1 cellular context compared by ENCODE assay signal in the genomic region with DNA sequence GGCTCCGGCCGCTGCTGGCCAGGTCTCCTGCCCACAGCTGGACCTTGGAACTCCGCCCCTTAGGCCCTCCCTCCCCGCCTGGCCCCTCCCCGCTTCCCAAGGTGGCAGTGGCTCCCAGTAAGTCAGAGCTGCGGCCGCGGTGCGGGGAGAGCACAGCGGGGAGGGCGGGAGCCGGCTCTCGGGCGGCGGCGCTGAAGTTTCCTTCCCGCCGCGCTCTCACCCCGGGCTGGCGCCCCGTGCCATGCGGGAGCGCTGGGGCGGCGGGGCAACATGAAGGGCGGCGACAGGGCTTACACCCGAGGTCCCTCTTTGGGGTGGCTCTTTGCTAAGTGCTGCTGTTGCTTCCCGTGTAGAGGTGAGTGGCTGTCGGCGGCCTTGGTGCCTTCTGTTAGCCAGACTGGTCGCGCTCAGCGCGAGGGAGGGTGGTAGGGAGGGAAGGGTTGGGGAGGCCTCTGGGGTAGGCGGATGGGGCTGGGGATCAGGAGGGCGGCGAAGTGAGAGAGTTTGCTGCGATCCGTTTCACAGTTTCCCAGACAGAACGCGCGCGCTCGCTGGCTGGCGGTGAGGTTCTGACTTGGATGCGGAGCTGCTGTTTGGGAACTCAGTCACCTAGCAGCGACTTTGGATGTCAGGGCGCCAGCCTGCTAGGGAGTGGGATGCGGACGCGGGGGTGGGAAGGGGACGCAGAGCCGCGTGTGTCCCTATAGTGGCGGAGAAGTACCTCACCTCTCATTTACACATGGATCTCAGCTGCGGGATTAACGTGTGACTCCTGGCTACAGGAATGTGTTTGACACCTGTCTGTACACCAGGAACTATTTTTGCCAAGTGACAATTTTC.
TF ChIP-seq lines count a peak whose summit lies in the region.

No MANE protein-coding gene starts in this region.

TF ChIP-seq in HEK293, 187 proteins besides CTCF, POLR2A, EP300 and RAD21 (continued from another document):
- TF ChIP-seq, protein P1, sequence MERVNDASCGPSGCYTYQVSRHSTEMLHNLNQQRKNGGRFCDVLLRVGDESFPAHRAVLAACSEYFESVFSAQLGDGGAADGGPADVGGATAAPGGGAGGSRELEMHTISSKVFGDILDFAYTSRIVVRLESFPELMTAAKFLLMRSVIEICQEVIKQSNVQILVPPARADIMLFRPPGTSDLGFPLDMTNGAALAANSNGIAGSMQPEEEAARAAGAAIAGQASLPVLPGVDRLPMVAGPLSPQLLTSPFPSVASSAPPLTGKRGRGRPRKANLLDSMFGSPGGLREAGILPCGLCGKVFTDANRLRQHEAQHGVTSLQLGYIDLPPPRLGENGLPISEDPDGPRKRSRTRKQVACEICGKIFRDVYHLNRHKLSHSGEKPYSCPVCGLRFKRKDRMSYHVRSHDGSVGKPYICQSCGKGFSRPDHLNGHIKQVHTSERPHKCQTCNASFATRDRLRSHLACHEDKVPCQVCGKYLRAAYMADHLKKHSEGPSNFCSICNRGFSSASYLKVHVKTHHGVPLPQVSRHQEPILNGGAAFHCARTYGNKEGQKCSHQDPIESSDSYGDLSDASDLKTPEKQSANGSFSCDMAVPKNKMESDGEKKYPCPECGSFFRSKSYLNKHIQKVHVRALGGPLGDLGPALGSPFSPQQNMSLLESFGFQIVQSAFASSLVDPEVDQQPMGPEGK (tag by site-specific recombination; IDR thresholded peaks at IDR 0.05) = peak; percentile 65
- TF ChIP-seq WT1 (tag by site-specific recombination; IDR thresholded peaks at IDR 0.05) = peak; percentile 33; the same call in 1 of the 2 replicates
- TF ChIP-seq, protein P2, sequence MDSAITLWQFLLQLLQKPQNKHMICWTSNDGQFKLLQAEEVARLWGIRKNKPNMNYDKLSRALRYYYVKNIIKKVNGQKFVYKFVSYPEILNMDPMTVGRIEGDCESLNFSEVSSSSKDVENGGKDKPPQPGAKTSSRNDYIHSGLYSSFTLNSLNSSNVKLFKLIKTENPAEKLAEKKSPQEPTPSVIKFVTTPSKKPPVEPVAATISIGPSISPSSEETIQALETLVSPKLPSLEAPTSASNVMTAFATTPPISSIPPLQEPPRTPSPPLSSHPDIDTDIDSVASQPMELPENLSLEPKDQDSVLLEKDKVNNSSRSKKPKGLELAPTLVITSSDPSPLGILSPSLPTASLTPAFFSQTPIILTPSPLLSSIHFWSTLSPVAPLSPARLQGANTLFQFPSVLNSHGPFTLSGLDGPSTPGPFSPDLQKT (IDR thresholded peaks at IDR 0.05; ENCODE audit: borderline replicate concordance, low read depth, low read length) = no peak
- peak; percentile 43 for TF ChIP-seq ZNF341 (tag by site-specific recombination; IDR thresholded peaks at IDR 0.05; ENCODE audit: low read depth)
- 0 out of 2 replicates have a peak, but pooled peaks have one; percentile 23 for TF ChIP-seq ZNF24 (tag by site-specific recombination; IDR thresholded peaks at IDR 0.05)
- no peak for TF ChIP-seq ZNF658 (tag by site-specific recombination; IDR thresholded peaks at IDR 0.05)
- 0 out of 2 replicates have a peak, but pooled peaks have one; percentile 65 for TF ChIP-seq ZFP37 (tag by site-specific recombination; IDR thresholded peaks at IDR 0.05)
- TF ChIP-seq, protein P3, sequence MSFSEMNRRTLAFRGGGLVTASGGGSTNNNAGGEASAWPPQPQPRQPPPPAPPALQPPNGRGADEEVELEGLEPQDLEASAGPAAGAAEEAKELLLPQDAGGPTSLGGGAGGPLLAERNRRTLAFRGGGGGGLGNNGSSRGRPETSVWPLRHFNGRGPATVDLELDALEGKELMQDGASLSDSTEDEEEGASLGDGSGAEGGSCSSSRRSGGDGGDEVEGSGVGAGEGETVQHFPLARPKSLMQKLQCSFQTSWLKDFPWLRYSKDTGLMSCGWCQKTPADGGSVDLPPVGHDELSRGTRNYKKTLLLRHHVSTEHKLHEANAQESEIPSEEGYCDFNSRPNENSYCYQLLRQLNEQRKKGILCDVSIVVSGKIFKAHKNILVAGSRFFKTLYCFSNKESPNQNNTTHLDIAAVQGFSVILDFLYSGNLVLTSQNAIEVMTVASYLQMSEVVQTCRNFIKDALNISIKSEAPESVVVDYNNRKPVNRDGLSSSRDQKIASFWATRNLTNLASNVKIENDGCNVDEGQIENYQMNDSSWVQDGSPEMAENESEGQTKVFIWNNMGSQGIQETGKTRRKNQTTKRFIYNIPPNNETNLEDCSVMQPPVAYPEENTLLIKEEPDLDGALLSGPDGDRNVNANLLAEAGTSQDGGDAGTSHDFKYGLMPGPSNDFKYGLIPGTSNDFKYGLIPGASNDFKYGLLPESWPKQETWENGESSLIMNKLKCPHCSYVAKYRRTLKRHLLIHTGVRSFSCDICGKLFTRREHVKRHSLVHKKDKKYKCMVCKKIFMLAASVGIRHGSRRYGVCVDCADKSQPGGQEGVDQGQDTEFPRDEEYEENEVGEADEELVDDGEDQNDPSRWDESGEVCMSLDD (tag by site-specific recombination; IDR thresholded peaks at IDR 0.05) = 0 out of 2 replicates have a peak, but pooled peaks have one; percentile 34
- TF ChIP-seq ZIC2 (tag by site-specific recombination; IDR thresholded peaks at IDR 0.05) = peak; percentile 96
- peak; percentile 52; the same call in 1 of the 2 replicates for TF ChIP-seq KLF8 (tag by site-specific recombination; IDR thresholded peaks at IDR 0.05)
- TF ChIP-seq, protein P4, sequence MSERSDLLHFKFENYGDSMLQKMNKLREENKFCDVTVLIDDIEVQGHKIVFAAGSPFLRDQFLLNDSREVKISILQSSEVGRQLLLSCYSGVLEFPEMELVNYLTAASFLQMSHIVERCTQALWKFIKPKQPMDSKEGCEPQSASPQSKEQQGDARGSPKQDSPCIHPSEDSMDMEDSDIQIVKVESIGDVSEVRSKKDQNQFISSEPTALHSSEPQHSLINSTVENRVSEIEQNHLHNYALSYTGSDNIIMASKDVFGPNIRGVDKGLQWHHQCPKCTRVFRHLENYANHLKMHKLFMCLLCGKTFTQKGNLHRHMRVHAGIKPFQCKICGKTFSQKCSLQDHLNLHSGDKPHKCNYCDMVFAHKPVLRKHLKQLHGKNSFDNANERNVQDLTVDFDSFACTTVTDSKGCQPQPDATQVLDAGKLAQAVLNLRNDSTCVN (tag by site-specific recombination; optimal IDR thresholded peaks at IDR 0.05) = peak; percentile 66
- TF ChIP-seq ZNF610 (tag by site-specific recombination; IDR thresholded peaks at IDR 0.05; ENCODE audit: borderline replicate concordance) = no peak
- no peak for TF ChIP-seq ZNF175 (tag by site-specific recombination; IDR thresholded peaks at IDR 0.05)
- TF ChIP-seq, protein P5, sequence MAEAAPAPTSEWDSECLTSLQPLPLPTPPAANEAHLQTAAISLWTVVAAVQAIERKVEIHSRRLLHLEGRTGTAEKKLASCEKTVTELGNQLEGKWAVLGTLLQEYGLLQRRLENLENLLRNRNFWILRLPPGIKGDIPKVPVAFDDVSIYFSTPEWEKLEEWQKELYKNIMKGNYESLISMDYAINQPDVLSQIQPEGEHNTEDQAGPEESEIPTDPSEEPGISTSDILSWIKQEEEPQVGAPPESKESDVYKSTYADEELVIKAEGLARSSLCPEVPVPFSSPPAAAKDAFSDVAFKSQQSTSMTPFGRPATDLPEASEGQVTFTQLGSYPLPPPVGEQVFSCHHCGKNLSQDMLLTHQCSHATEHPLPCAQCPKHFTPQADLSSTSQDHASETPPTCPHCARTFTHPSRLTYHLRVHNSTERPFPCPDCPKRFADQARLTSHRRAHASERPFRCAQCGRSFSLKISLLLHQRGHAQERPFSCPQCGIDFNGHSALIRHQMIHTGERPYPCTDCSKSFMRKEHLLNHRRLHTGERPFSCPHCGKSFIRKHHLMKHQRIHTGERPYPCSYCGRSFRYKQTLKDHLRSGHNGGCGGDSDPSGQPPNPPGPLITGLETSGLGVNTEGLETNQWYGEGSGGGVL (tag by site-specific recombination; IDR thresholded peaks at IDR 0.05) = peak; percentile 79
- no peak for TF ChIP-seq ZNF16 (tag by site-specific recombination; IDR thresholded peaks at IDR 0.05; ENCODE audit: low read depth)
- TF ChIP-seq ZNF335 (tag by site-specific recombination; conservative IDR thresholded peaks at IDR 0.05) = peak; percentile 75
- TF ChIP-seq, protein P6, sequence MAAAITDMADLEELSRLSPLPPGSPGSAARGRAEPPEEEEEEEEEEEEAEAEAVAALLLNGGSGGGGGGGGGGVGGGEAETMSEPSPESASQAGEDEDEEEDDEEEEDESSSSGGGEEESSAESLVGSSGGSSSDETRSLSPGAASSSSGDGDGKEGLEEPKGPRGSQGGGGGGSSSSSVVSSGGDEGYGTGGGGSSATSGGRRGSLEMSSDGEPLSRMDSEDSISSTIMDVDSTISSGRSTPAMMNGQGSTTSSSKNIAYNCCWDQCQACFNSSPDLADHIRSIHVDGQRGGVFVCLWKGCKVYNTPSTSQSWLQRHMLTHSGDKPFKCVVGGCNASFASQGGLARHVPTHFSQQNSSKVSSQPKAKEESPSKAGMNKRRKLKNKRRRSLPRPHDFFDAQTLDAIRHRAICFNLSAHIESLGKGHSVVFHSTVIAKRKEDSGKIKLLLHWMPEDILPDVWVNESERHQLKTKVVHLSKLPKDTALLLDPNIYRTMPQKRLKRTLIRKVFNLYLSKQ (tag by site-specific recombination; IDR thresholded peaks at IDR 0.05; ENCODE audit: borderline replicate concordance) = no peak
- no peak for TF ChIP-seq ZNF211 (tag by site-specific recombination; IDR thresholded peaks at IDR 0.05; ENCODE audit: low read depth)
- TF ChIP-seq ZNF239 (tag by site-specific recombination; IDR thresholded peaks at IDR 0.05) = no peak
- no peak for TF ChIP-seq SETDB1 (IDR thresholded peaks at IDR 0.05; ENCODE audit: insufficient read length, low read length)
- no peak for TF ChIP-seq ZNF768 (tag by site-specific recombination; IDR thresholded peaks at IDR 0.05)
- TF ChIP-seq GLIS2 (tag by site-specific recombination; IDR thresholded peaks at IDR 0.05) = peak; percentile 27
- no peak for TF ChIP-seq MYNN (tag by site-specific recombination; IDR thresholded peaks at IDR 0.05; ENCODE audit: borderline replicate concordance)
- TF ChIP-seq ZBTB7A (tag by site-specific recombination; IDR thresholded peaks at IDR 0.05; ENCODE audit: low read depth) = no peak
- peak; percentile 82 for TF ChIP-seq ZBTB48 (tag by site-specific recombination; IDR thresholded peaks at IDR 0.05)
- TF ChIP-seq ZNF221 (tag by site-specific recombination; IDR thresholded peaks at IDR 0.05; ENCODE audit: borderline replicate concordance) = no peak
- TF ChIP-seq, protein P7, sequence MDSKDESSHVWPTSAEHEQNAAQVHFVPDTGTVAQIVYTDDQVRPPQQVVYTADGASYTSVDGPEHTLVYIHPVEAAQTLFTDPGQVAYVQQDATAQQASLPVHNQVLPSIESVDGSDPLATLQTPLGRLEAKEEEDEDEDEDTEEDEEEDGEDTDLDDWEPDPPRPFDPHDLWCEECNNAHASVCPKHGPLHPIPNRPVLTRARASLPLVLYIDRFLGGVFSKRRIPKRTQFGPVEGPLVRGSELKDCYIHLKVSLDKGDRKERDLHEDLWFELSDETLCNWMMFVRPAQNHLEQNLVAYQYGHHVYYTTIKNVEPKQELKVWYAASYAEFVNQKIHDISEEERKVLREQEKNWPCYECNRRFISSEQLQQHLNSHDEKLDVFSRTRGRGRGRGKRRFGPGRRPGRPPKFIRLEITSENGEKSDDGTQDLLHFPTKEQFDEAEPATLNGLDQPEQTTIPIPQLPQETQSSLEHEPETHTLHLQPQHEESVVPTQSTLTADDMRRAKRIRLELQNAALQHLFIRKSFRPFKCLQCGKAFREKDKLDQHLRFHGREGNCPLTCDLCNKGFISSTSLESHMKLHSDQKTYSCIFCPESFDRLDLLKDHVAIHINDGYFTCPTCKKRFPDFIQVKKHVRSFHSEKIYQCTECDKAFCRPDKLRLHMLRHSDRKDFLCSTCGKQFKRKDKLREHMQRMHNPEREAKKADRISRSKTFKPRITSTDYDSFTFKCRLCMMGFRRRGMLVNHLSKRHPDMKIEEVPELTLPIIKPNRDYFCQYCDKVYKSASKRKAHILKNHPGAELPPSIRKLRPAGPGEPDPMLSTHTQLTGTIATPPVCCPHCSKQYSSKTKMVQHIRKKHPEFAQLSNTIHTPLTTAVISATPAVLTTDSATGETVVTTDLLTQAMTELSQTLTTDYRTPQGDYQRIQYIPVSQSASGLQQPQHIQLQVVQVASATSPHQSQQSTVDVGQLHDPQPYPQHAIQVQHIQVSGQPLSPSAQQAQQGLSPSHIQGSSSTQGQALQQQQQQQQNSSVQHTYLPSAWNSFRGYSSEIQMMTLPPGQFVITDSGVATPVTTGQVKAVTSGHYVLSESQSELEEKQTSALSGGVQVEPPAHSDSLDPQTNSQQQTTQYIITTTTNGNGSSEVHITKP (tag by site-specific recombination; IDR thresholded peaks at IDR 0.05) = 0 out of 2 replicates have a peak, but pooled peaks have one; percentile 34
- no peak for TF ChIP-seq ZNF664 (tag by site-specific recombination; IDR thresholded peaks at IDR 0.05)
- TF ChIP-seq MZF1 (tag by site-specific recombination; IDR thresholded peaks at IDR 0.05; ENCODE audit: borderline replicate concordance) = no peak
- TF ChIP-seq ZNF2 (tag by site-specific recombination; IDR thresholded peaks at IDR 0.05) = peak; percentile 52; the same call in 1 of the 2 replicates
- TF ChIP-seq ZNF133 (tag by site-specific recombination; IDR thresholded peaks at IDR 0.05) = no peak
- peak; percentile 48 for TF ChIP-seq GLIS1 (tag by site-specific recombination; IDR thresholded peaks at IDR 0.05)
- no peak for TF ChIP-seq ZNF548 (tag by site-specific recombination; IDR thresholded peaks at IDR 0.05)
- no peak for TF ChIP-seq ZNF157 (tag by site-specific recombination; IDR thresholded peaks at IDR 0.05)
- TF ChIP-seq ZNF529 (tag by site-specific recombination; IDR thresholded peaks at IDR 0.05; ENCODE audit: insufficient replicate concordance) = no peak
- TF ChIP-seq, protein P8, sequence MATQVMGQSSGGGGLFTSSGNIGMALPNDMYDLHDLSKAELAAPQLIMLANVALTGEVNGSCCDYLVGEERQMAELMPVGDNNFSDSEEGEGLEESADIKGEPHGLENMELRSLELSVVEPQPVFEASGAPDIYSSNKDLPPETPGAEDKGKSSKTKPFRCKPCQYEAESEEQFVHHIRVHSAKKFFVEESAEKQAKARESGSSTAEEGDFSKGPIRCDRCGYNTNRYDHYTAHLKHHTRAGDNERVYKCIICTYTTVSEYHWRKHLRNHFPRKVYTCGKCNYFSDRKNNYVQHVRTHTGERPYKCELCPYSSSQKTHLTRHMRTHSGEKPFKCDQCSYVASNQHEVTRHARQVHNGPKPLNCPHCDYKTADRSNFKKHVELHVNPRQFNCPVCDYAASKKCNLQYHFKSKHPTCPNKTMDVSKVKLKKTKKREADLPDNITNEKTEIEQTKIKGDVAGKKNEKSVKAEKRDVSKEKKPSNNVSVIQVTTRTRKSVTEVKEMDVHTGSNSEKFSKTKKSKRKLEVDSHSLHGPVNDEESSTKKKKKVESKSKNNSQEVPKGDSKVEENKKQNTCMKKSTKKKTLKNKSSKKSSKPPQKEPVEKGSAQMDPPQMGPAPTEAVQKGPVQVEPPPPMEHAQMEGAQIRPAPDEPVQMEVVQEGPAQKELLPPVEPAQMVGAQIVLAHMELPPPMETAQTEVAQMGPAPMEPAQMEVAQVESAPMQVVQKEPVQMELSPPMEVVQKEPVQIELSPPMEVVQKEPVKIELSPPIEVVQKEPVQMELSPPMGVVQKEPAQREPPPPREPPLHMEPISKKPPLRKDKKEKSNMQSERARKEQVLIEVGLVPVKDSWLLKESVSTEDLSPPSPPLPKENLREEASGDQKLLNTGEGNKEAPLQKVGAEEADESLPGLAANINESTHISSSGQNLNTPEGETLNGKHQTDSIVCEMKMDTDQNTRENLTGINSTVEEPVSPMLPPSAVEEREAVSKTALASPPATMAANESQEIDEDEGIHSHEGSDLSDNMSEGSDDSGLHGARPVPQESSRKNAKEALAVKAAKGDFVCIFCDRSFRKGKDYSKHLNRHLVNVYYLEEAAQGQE (tag by site-specific recombination; IDR thresholded peaks at IDR 0.05) = 0 out of 2 replicates have a peak, but pooled peaks have one; percentile 22
- TF ChIP-seq SP3 (tag by site-specific recombination; IDR thresholded peaks at IDR 0.05) = peak; percentile 67
- TF ChIP-seq ZFHX2 (tag by site-specific recombination; conservative IDR thresholded peaks at IDR 0.05) = peak; percentile 66
- TF ChIP-seq EGR2 (tag by site-specific recombination; IDR thresholded peaks at IDR 0.05; ENCODE audit: low read depth) = 0 out of 2 replicates have a peak, but pooled peaks have one; percentile 18
